Comparison of ENCODE assay signal across 22 cellular contexts in genomic region chr16:19817875-19818274, GRCh38.
"Had no signal": no experiment of that assay in that cellular context is flagged by ENCODE, and none has a peak within 500 bp of the region (broad histone marks: within the 10 kb centered on the region; RNA-seq: fewer than 3 reads in every experiment).

No MANE protein-coding gene starts in this region.

- H3K4me3 Mint-ChIP-seq: memory B cell; natural killer cell treated with Interleukin-12 subunit alpha and Interleukin-12 subunit beta and Interleukin-15 and Interleukin-18, amount 100 ng/mL, for 72 hours; neural crest cell; stimulated activated naive B cell treated with anti-CD40 and anti-IgM and Interleukin-4, amounts not matched to agents 10 μg/mL and 1 μg/mL and 100 μg/mL, for 72 hours; stimulated activated naive CD8-positive, alpha-beta T cell treated with anti-CD3 and anti-CD28 coated beads, Interleukin-15, Interleukin-2, amounts not matched to agents 100 ng/mL and 50 ng/mL, for 24 hours had no signal

- H3K79me2 ChIP-seq: parathyroid adenoma had no signal

- H3K27ac ChIP-seq: coronary artery, gastrocnemius medialis, neutrophil, parathyroid adenoma, prostate gland, right atrium auricular region, sigmoid colon, thoracic aorta, tibial nerve, upper lobe of right lung, uterus had no signal

- H3K36me3 ChIP-seq: gastrocnemius medialis, neutrophil, prostate gland, right atrium auricular region, sigmoid colon, thoracic aorta, tibial nerve, upper lobe of right lung, uterus had no signal

- ATAC-seq: gastrocnemius medialis; natural killer cell treated with Interleukin-12 subunit alpha and Interleukin-12 subunit beta and Interleukin-15 and Interleukin-18, amount 100 ng/mL, for 72 hours; stimulated activated naive B cell treated with anti-CD40 and anti-IgM and Interleukin-4, amounts not matched to agents 10 μg/mL and 1 μg/mL and 100 μg/mL, for 72 hours; upper lobe of right lung had no signal

- H3K9ac ChIP-seq: parathyroid adenoma had no signal

- H3K9me3 ChIP-seq: gastrocnemius medialis, neutrophil, prostate gland, sigmoid colon, thoracic aorta, upper lobe of right lung, uterus had no signal

- H3K4me1 Mint-ChIP-seq: memory B cell; neural crest cell; stimulated activated naive B cell treated with anti-CD40 and anti-IgM and Interleukin-4, amounts not matched to agents 10 μg/mL and 1 μg/mL and 100 μg/mL, for 72 hours had no signal

- H2AFZ ChIP-seq: parathyroid adenoma had no signal

- H3K27me3 ChIP-seq: gastrocnemius medialis, neutrophil, right atrium auricular region, sigmoid colon, tibial nerve, upper lobe of right lung, uterus had no signal

- H3K4me3 ChIP-seq: coronary artery, gastrocnemius medialis, lung, prostate gland, right atrium auricular region, sigmoid colon, thoracic aorta, tibial nerve, upper lobe of right lung, uterus had no signal

- H3K36me3 Mint-ChIP-seq: natural killer cell treated with Interleukin-12 subunit alpha and Interleukin-12 subunit beta and Interleukin-15 and Interleukin-18, amount 100 ng/mL, for 72 hours had no signal

- H3K4me1 ChIP-seq: gastrocnemius medialis, parathyroid adenoma, prostate gland, right atrium auricular region, sigmoid colon, tibial nerve, upper lobe of right lung, uterus had no signal

- DNase-seq: dermis blood vessel endothelial cell; foreskin fibroblast; gastrocnemius medialis; kidney; sigmoid colon; stimulated activated CD4-positive, alpha-beta T cell treated with anti-CD3 and anti-CD28 coated beads, Interleukin-15, amount 100 ng/mL, for 24 hours; stimulated activated CD4-positive, alpha-beta T cell treated with anti-CD3 and anti-CD28 coated beads, Interleukin-2, amount 100 ng/mL, for 48 hours; stimulated activated naive B cell treated with anti-CD40 and anti-IgM and Interleukin-4, amounts not matched to agents 10 μg/mL and 1 μg/mL and 100 μg/mL, for 72 hours; upper lobe of right lung; uterus had no signal

- H3K27ac Mint-ChIP-seq: memory B cell; natural killer cell treated with Interleukin-12 subunit alpha and Interleukin-12 subunit beta and Interleukin-15 and Interleukin-18, amount 100 ng/mL, for 72 hours; stimulated activated naive B cell treated with anti-CD40 and anti-IgM and Interleukin-4, amounts not matched to agents 10 μg/mL and 1 μg/mL and 100 μg/mL, for 72 hours; stimulated activated naive CD8-positive, alpha-beta T cell treated with anti-CD3 and anti-CD28 coated beads, Interleukin-15, Interleukin-2, amounts not matched to agents 100 ng/mL and 50 ng/mL, for 24 hours had no signal
